Comparison of ENCODE assay signal across 19 cellular contexts in the genomic region with DNA sequence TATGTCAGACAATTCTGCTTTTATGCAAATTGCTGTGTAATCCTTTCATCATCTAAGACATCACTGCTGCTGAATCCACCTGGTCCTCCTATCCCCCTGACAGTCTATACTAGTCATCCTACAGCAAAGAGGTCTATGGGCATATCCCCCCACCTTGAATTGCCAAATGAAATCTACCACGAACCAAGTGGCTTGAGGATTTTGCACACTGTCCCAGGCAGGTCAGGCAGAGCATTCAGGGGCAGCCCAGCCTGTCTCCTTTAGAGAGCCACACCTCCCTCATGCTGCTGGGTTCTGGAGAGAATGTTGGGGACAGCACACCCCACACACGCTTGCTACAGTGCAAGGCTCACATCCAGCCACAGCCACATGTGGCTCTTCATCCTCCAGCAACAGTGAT.
DNase-seq lines count a peak whose midpoint lies in the region; ATAC-seq and TF ChIP-seq lines count a peak whose summit lies in the region.
"Had no signal": no experiment of that assay in that cellular context is flagged by ENCODE, and none has a peak within 500 bp of the region (broad histone marks: within the 10 kb centered on the region; RNA-seq: fewer than 3 reads in every experiment).

No MANE protein-coding gene starts in this region.

- intact Hi-C loops in sciatic nerve (cut with DNase I) (no loop called here), cardiac septum (cut with DNase I) (no loop called here)

- ATAC-seq in sciatic nerve (no peak), GM21515 (IDR thresholded peaks at IDR 0.05; ENCODE audit: unreplicated experiment) (no peak)
- ATAC-seq in activated naive CD8-positive, alpha-beta T cell treated with anti-CD3 and anti-CD28 coated beads, Interleukin-2, amount 50 U/mL, for 24 hours: no peak
- ATAC-seq: GM12878 had no signal

- TF ChIP-seq CTCF in coronary artery (IDR thresholded peaks at IDR 0.05) (no peak), nephron (IDR thresholded peaks at IDR 0.05; ENCODE audit: unreplicated experiment in 3 of 3) (no peak)

- peaks cover 36% of the 10 kb centered on the region for H3K4me1 Mint-ChIP-seq in nephron
- H3K4me1 Mint-ChIP-seq in activated naive CD8-positive, alpha-beta T cell treated with anti-CD3 and anti-CD28 coated beads, Interleukin-2, amount 50 U/mL, for 24 hours: no peaks in the 10 kb centered on the region
- H3K4me1 Mint-ChIP-seq: CD14-positive monocyte; CD4-positive, alpha-beta memory T cell; CD4-positive, CD25-positive, alpha-beta regulatory T cell; CD8-positive, alpha-beta memory T cell had no signal

- peak overlapping the region in 2 of 3 experiments; percentile 41 to 44 for H3K27ac Mint-ChIP-seq in nephron
- no peak overlapping the region for H3K27ac Mint-ChIP-seq in activated naive CD8-positive, alpha-beta T cell treated with anti-CD3 and anti-CD28 coated beads, Interleukin-2, amount 50 U/mL, for 24 hours
- H3K27ac Mint-ChIP-seq: CD14-positive monocyte; CD4-positive, alpha-beta memory T cell; CD8-positive, alpha-beta memory T cell had no signal

- peak; percentile 31 for DNase-seq in coronary artery (ENCODE audit: low spot score)
- DNase-seq in sciatic nerve (ENCODE audit: low spot score): peak; percentile 23
- DNase-seq in inferior parietal cortex (ENCODE audit: extremely low spot score): no peak
- DNase-seq in cardiac septum (ENCODE audit: low spot score): no peak
- no peak for DNase-seq in activated naive CD8-positive, alpha-beta T cell treated with anti-CD3 and anti-CD28 coated beads, Interleukin-2, amount 50 U/mL, for 24 hours
- DNase-seq: 8988T; C1 segment of cervical spinal cord; CD4-positive, alpha-beta memory T cell; CD4-positive, CD25-positive, alpha-beta regulatory T cell; CD8-positive, alpha-beta memory T cell; DMS153; DMS79; DND-41; GDM1 had no signal

- peaks cover 16% of the 10 kb centered on the region for H3K9me3 Mint-ChIP-seq in nephron
- peaks cover 19% of the 10 kb centered on the region for H3K9me3 Mint-ChIP-seq in activated naive CD8-positive, alpha-beta T cell treated with anti-CD3 and anti-CD28 coated beads, Interleukin-2, amount 50 U/mL, for 24 hours

- H3K27me3 Mint-ChIP-seq in nephron (ENCODE audit: low read depth): peaks cover 4% of the 10 kb centered on the region
- no peaks in the 10 kb centered on the region for H3K27me3 Mint-ChIP-seq in activated naive CD8-positive, alpha-beta T cell treated with anti-CD3 and anti-CD28 coated beads, Interleukin-2, amount 50 U/mL, for 24 hours
- H3K27me3 Mint-ChIP-seq: CD4-positive, alpha-beta memory T cell had no signal

- H3K4me3 Mint-ChIP-seq in nephron: no peak overlapping the region
- H3K4me3 Mint-ChIP-seq in activated naive CD8-positive, alpha-beta T cell treated with anti-CD3 and anti-CD28 coated beads, Interleukin-2, amount 50 U/mL, for 24 hours: no peak overlapping the region
- H3K4me3 Mint-ChIP-seq: CD14-positive monocyte; CD4-positive, alpha-beta memory T cell; CD4-positive, CD25-positive, alpha-beta regulatory T cell; CD8-positive, alpha-beta memory T cell had no signal

- H3K27ac ChIP-seq in coronary artery: no peak overlapping the region
- H3K27ac ChIP-seq: BLaER1 had no signal

- peaks cover 4% of the 10 kb centered on the region for H3K36me3 Mint-ChIP-seq in nephron (ENCODE audit: low read depth)
- H3K36me3 Mint-ChIP-seq in activated naive CD8-positive, alpha-beta T cell treated with anti-CD3 and anti-CD28 coated beads, Interleukin-2, amount 50 U/mL, for 24 hours (ENCODE audit: low read depth): no peaks in the 10 kb centered on the region
- H3K36me3 Mint-ChIP-seq: CD14-positive monocyte; CD4-positive, alpha-beta memory T cell; CD4-positive, CD25-positive, alpha-beta regulatory T cell; CD8-positive, alpha-beta memory T cell had no signal

- no peak overlapping the region for H3K4me3 ChIP-seq in coronary artery
- H3K4me3 ChIP-seq: BLaER1, GM12878 had no signal

Comparison
In these comparisons a context has a peak if more than half of its experiments do, and no peak if none do; other contexts are left out.
1. DNase-seq: peak in coronary artery (single experiment) and sciatic nerve (single experiment); none in inferior parietal cortex (single experiment), cardiac septum (single experiment) and activated naive CD8-positive, alpha-beta T cell treated with anti-CD3 and anti-CD28 coated beads, Interleukin-2, amount 50 U/mL, for 24 hours (single experiment).